In genomic region chr13:28141542-28141941, GRCh38 we compare ENCODE assay signal across 10 cellular contexts. TPM values are rescaled to one million over a fixed set of nuclear protein-coding genes. Genes with fewer than 3 reads are reported as not detected.
DNase-seq lines count a peak whose midpoint lies in the region; ATAC-seq and TF ChIP-seq lines count a peak whose summit lies in the region.
"Not testable (repeated sequence)": the region's sequence is repeated elsewhere in the genome, so short reads cannot be mapped to it uniquely, and the experiment has no call there.
"Had no signal": no experiment of that assay in that cellular context is flagged by ENCODE, and none has a peak within 500 bp of the region (broad histone marks: within the 10 kb centered on the region; RNA-seq: fewer than 3 reads in every experiment).

No MANE protein-coding gene starts in this region.

- TF ChIP-seq CTCF in chondrocyte (IDR thresholded peaks at IDR 0.05); osteocyte (IDR thresholded peaks at IDR 0.05): not testable (repeated sequence)

- H3K27ac Mint-ChIP-seq in T-helper 17 cell (peak overlapping the region; percentile 85), chondrocyte (ENCODE audit: unreplicated experiment) (peak overlapping the region; percentile 63), immature natural killer cell (peak overlapping the region; percentile 9 to 65 (median 48)), osteocyte (ENCODE audit: unreplicated experiment) (peak overlapping the region; percentile 50)
- not testable (repeated sequence) for H3K27ac Mint-ChIP-seq in activated naive CD4-positive, alpha-beta T cell treated with anti-CD3 and anti-CD28 coated beads, Interleukin-2, amount 10 ng/mL, durations not matched to agents 7 days and 5 days

- H3K9me3 Mint-ChIP-seq in activated naive CD4-positive, alpha-beta T cell treated with anti-CD3 and anti-CD28 coated beads, Interleukin-2, amount 10 ng/mL, durations not matched to agents 7 days and 5 days; chondrocyte (ENCODE audit: low read depth); immature natural killer cell; osteocyte (ENCODE audit: unreplicated experiment): not testable (repeated sequence)

- H3K4me1 ChIP-seq in HUES64 (ENCODE audit: insufficient read depth, low read length) = peaks cover 27% of the 10 kb centered on the region

- H3K27me3 ChIP-seq in HUES64 (ENCODE audit: insufficient read depth, low read length) = not testable (repeated sequence)

- not testable (repeated sequence) for H3K36me3 Mint-ChIP-seq in T-helper 17 cell (ENCODE audit: low read depth); chondrocyte (ENCODE audit: low read depth); immature natural killer cell; osteocyte (ENCODE audit: unreplicated experiment)
- H3K36me3 Mint-ChIP-seq in activated naive CD4-positive, alpha-beta T cell treated with anti-CD3 and anti-CD28 coated beads, Interleukin-2, amount 10 ng/mL, durations not matched to agents 7 days and 5 days = peaks cover 22% of the 10 kb centered on the region

- ATAC-seq in T-helper 17 cell = not testable (repeated sequence)

- peak overlapping the region; percentile 77 for H3K4me3 ChIP-seq in HUES64 (ENCODE audit: low read length)

- not testable (repeated sequence) for H3K9me3 ChIP-seq in HUES64 (ENCODE audit: insufficient read depth, low read depth, low read length); T-helper 17 cell (ENCODE audit: control insufficient read depth, low read length, poor library complexity, severe bottlenecking)

- not testable (repeated sequence) for H3K36me3 ChIP-seq in HUES64 (ENCODE audit: insufficient read depth, low read length)

- peak overlapping the region; percentile 76 for H3K4me3 Mint-ChIP-seq in T-helper 17 cell
- peak overlapping the region; percentile 0 for H3K4me3 Mint-ChIP-seq in activated naive CD4-positive, alpha-beta T cell treated with anti-CD3 and anti-CD28 coated beads, Interleukin-2, amount 10 ng/mL, durations not matched to agents 7 days and 5 days
- H3K4me3 Mint-ChIP-seq in chondrocyte (ENCODE audit: unreplicated experiment); osteocyte (ENCODE audit: unreplicated experiment): not testable (repeated sequence)
- H3K4me3 Mint-ChIP-seq in immature natural killer cell = peak overlapping the region; percentile 42 to 66 (median 50)

- 47% methylated on average over 10 of the region's 10 CpGs for WGBS in HUES64

- DNase-seq in DMS53 (lab: John Stamatoyannopoulos, UW) = peak; percentile 45
- not testable (repeated sequence) for DNase-seq in T-helper 17 cell; activated naive CD4-positive, alpha-beta T cell treated with anti-CD3 and anti-CD28 coated beads, Interleukin-2, amount 10 ng/mL, durations not matched to agents 7 days and 5 days; chondrocyte (ENCODE audit: low spot score); immature natural killer cell; osteocyte (ENCODE audit: extremely low spot score, unreplicated experiment)

- peak overlapping the region; percentile 35; the same call in 1 of the 2 replicates for H3K9ac ChIP-seq in HUES64 (ENCODE audit: low read depth, low read length)

- CTCF ChIA-PET in activated naive CD4-positive, alpha-beta T cell treated with anti-CD3 and anti-CD28 coated beads, Interleukin-2, amount 10 ng/mL, durations not matched to agents 7 days and 5 days (lab: Charles Lee) = not testable (repeated sequence)

- H3K27me3 Mint-ChIP-seq in T-helper 17 cell; activated naive CD4-positive, alpha-beta T cell treated with anti-CD3 and anti-CD28 coated beads, Interleukin-2, amount 10 ng/mL, durations not matched to agents 7 days and 5 days; chondrocyte (ENCODE audit: low read depth); osteocyte (ENCODE audit: unreplicated experiment): not testable (repeated sequence)
- H3K27me3 Mint-ChIP-seq in immature natural killer cell (ENCODE audit: low read depth in 3 of 3) = peaks cover 14 to 21% (median 21%) of the 10 kb centered on the region in 3 donors

- H3K4me1 Mint-ChIP-seq in T-helper 17 cell = peaks cover 46% of the 10 kb centered on the region
- peaks cover 47% of the 10 kb centered on the region for H3K4me1 Mint-ChIP-seq in activated naive CD4-positive, alpha-beta T cell treated with anti-CD3 and anti-CD28 coated beads, Interleukin-2, amount 10 ng/mL, durations not matched to agents 7 days and 5 days
- peaks cover 34% of the 10 kb centered on the region for H3K4me1 Mint-ChIP-seq in chondrocyte (ENCODE audit: low read depth)
- H3K4me1 Mint-ChIP-seq in immature natural killer cell = peaks cover 61 to 79% of the 10 kb centered on the region in 2 donors
- H3K4me1 Mint-ChIP-seq in osteocyte (ENCODE audit: unreplicated experiment) = peaks cover 39% of the 10 kb centered on the region

- peak overlapping the region; percentile 34; the same call in 1 of the 2 replicates for H3K27ac ChIP-seq in HUES64 (ENCODE audit: low read depth, low read length)

RNA-seq across cellular contexts. Expression of gene PAN3, which starts 3.2 kb away (rescaled TPM):
- polyA plus RNA-seq in HUES64 (2013, experiment 1 of 2) = 17.2 TPM
- polyA plus RNA-seq in HUES64 (2013, experiment 2 of 2) = 16.7 TPM
- total RNA-seq in T-helper 17 cell (10 to 100 TPM; 67.2 to 70.2 TPM), chondrocyte (18.1 to 19.0 TPM (median 18.7 TPM) in 3 replicates), osteocyte (32.7 and 35.1 TPM in 2 replicates)
- 1 to 10 TPM; 3.4 to 6.0 (median 4.2) TPM for polyA plus RNA-seq in immature natural killer cell

RNA-seq across cellular contexts. Expression of gene FLT3, which starts 41.2 kb away (rescaled TPM):
- polyA plus RNA-seq in HUES64 (2013, experiment 1 of 2) = 0.35 TPM
- 0.13 TPM for polyA plus RNA-seq in HUES64 (2013, experiment 2 of 2)
- total RNA-seq in T-helper 17 cell = under 1 TPM; 0.22 to 0.70 TPM
- not detected in 3 replicates for total RNA-seq in chondrocyte
- polyA plus RNA-seq in immature natural killer cell = 1 to 10 TPM in 2 of 3 donors, under 1 TPM in 1; 0.80 to 1.6 (median 1.2) TPM
- not detected in 2 replicates for total RNA-seq in osteocyte
- total RNA-seq: dermis microvascular lymphatic vessel endothelial cell, glomerular endothelial cell, NCI-H460 had no signal
